Comparison of ENCODE assay signal across 1 cellular context in genomic region chr3:177174607-177175006, GRCh38.
TF ChIP-seq lines count a peak whose summit lies in the region.

No MANE protein-coding gene starts in this region.

TF ChIP-seq in HepG2, 621 proteins besides CTCF, POLR2A, EP300 and RAD21 (continued from another document):
- TF ChIP-seq ZNF407 (CRISPR knock-in tag; IDR thresholded peaks at IDR 0.05; ENCODE audit: not compliant biosample characterization) (no peak), TRIM24 (CRISPR knock-in tag; IDR thresholded peaks at IDR 0.05) (no peak), REL (CRISPR knock-in tag; conservative IDR thresholded peaks at IDR 0.05) (no peak), ATF1 (CRISPR knock-in tag; IDR thresholded peaks at IDR 0.05) (no peak)
- TF ChIP-seq, protein P1, sequence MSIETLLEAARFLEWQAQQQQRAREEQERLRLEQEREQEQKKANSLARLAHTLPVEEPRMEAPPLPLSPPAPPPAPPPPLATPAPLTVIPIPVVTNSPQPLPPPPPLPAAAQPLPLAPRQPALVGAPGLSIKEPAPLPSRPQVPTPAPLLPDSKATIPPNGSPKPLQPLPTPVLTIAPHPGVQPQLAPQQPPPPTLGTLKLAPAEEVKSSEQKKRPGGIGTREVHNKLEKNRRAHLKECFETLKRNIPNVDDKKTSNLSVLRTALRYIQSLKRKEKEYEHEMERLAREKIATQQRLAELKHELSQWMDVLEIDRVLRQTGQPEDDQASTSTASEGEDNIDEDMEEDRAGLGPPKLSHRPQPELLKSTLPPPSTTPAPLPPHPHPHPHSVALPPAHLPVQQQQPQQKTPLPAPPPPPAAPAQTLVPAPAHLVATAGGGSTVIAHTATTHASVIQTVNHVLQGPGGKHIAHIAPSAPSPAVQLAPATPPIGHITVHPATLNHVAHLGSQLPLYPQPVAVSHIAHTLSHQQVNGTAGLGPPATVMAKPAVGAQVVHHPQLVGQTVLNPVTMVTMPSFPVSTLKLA (IDR thresholded peaks at IDR 0.05), result no peak
- TF ChIP-seq, protein P2, sequence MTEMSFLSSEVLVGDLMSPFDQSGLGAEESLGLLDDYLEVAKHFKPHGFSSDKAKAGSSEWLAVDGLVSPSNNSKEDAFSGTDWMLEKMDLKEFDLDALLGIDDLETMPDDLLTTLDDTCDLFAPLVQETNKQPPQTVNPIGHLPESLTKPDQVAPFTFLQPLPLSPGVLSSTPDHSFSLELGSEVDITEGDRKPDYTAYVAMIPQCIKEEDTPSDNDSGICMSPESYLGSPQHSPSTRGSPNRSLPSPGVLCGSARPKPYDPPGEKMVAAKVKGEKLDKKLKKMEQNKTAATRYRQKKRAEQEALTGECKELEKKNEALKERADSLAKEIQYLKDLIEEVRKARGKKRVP (CRISPR knock-in tag; IDR thresholded peaks at IDR 0.05), result no peak
- TF ChIP-seq, protein P3, sequence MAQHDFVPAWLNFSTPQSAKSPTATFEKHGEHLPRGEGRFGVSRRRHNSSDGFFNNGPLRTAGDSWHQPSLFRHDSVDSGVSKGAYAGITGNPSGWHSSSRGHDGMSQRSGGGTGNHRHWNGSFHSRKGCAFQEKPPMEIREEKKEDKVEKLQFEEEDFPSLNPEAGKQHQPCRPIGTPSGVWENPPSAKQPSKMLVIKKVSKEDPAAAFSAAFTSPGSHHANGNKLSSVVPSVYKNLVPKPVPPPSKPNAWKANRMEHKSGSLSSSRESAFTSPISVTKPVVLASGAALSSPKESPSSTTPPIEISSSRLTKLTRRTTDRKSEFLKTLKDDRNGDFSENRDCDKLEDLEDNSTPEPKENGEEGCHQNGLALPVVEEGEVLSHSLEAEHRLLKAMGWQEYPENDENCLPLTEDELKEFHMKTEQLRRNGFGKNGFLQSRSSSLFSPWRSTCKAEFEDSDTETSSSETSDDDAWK (CRISPR knock-in tag; IDR thresholded peaks at IDR 0.05), result no peak
